Comparison of ENCODE assay signal across 13 cellular contexts in the genomic region with DNA sequence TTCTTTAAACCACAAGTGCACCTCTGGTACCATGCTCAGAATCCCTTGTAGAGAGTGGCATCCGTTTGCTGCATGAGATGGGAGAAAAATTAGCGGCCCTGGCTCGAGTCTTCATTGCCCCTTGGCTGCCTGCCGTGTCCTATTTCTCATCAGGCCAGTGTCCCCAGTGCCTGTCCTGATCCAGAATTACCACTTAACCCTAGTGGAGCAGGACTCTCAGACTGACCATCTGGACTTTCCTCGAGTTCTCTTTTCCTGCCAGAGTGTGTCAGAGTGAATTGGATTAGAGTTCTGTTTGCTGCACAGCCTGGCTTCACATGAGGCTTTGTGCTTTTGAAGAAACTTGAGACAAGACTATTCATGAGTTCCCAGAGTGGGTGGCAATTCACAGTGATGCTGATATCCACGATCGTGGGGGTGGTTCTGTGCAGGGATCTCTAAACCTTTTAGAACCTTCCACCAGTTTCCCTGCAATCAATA.
DNase-seq lines count a peak whose midpoint lies in the region; ATAC-seq, FAIRE-seq and TF ChIP-seq lines count a peak whose summit lies in the region.
"Had no signal": no experiment of that assay in that cellular context is flagged by ENCODE, and none has a peak within 500 bp of the region (broad histone marks: within the 10 kb centered on the region; RNA-seq: fewer than 3 reads in every experiment).

No MANE protein-coding gene starts in this region.

- no peak for FAIRE-seq in pancreas (lab: Jason Lieb, UNC)

- H3K4me1 Mint-ChIP-seq in Calu3 (ENCODE audit: low read depth, unreplicated experiment), result no peaks in the 10 kb centered on the region
- H3K4me1 Mint-ChIP-seq: activated CD8-positive, alpha-beta memory T cell treated with anti-CD3 and anti-CD28 coated beads, Interleukin-2, amount 10 ng/mL, durations not matched to agents 7 days and 5 days; T-cell had no signal

- TF ChIP-seq POLR2A in body of pancreas (IDR thresholded peaks at IDR 0.05), result no peak

- no peaks in the 10 kb centered on the region for H3K9me3 Mint-ChIP-seq in Calu3 (ENCODE audit: low read depth, unreplicated experiment)
- H3K9me3 Mint-ChIP-seq: brain, T-cell had no signal

- no peak overlapping the region for H3K27ac Mint-ChIP-seq in Calu3 (ENCODE audit: unreplicated experiment)
- H3K27ac Mint-ChIP-seq: activated CD8-positive, alpha-beta memory T cell treated with anti-CD3 and anti-CD28 coated beads, Interleukin-2, amount 10 ng/mL, durations not matched to agents 7 days and 5 days; T-cell had no signal

- no peaks in the 10 kb centered on the region for H3K27me3 Mint-ChIP-seq in Calu3 (ENCODE audit: unreplicated experiment)
- H3K27me3 Mint-ChIP-seq: activated CD8-positive, alpha-beta memory T cell treated with anti-CD3 and anti-CD28 coated beads, Interleukin-2, amount 10 ng/mL, durations not matched to agents 7 days and 5 days; brain; T-cell had no signal

- no peak overlapping the region for H2AFZ ChIP-seq in DND-41 (ENCODE audit: low read depth, low read length)

- peaks cover 98% of the 10 kb centered on the region for H3K79me2 ChIP-seq in DND-41 (ENCODE audit: insufficient read depth, low read length)

- DNase-seq in DND-41, result no peak
- no peak for DNase-seq in body of pancreas
- DNase-seq in right atrium auricular region (ENCODE audit: low spot score), result no peak
- DNase-seq in pancreas, result no peak
- DNase-seq in Calu3, result no peak
- no peak for DNase-seq in HuH-7 (ENCODE audit: low spot score)
- DNase-seq in HuH-7.5 (ENCODE audit: low spot score), result no peak
- no peak for DNase-seq in NCI-H2029 (lab: John Stamatoyannopoulos, UW)
- DNase-seq: activated CD8-positive, alpha-beta memory T cell treated with anti-CD3 and anti-CD28 coated beads, Interleukin-2, amount 10 ng/mL, durations not matched to agents 7 days and 5 days; hippocampal formation; T-cell had no signal

- WGBS in body of pancreas, 2 donors, result 47 to 52% methylated on average over 7 of the region's 7 CpGs
- 51 to 55% methylated on average over 7 of the region's 7 CpGs for WGBS in pancreas, 2 donors

- H3K9me3 ChIP-seq in DND-41 (ENCODE audit: insufficient read depth, low read length, severe bottlenecking), result no peaks in the 10 kb centered on the region
- no peaks in the 10 kb centered on the region for H3K9me3 ChIP-seq in body of pancreas
- H3K9me3 ChIP-seq in right atrium auricular region, result no peaks in the 10 kb centered on the region
- no peaks in the 10 kb centered on the region for H3K9me3 ChIP-seq in pancreas
- H3K9me3 ChIP-seq: BLaER1 treated with 17β-estradiol and CSF1 and Interleukin-3, amounts not matched to agents 10 nM and 100 nM had no signal

- H3K4me3 Mint-ChIP-seq in Calu3 (ENCODE audit: low read depth, unreplicated experiment), result no peak overlapping the region
- H3K4me3 Mint-ChIP-seq: activated CD8-positive, alpha-beta memory T cell treated with anti-CD3 and anti-CD28 coated beads, Interleukin-2, amount 10 ng/mL, durations not matched to agents 7 days and 5 days; T-cell had no signal

- ATAC-seq in DND-41 (ENCODE audit: insufficient read depth, low read depth) (no peak), body of pancreas (peak; percentile 21), pancreas (peak in 3 of 4 donors; percentile 27 to 64 (median 34))
- ATAC-seq: activated CD8-positive, alpha-beta memory T cell treated with anti-CD3 and anti-CD28 coated beads, Interleukin-2, amount 10 ng/mL, durations not matched to agents 7 days and 5 days; T-cell had no signal

- TF ChIP-seq CTCF in DND-41 (IDR thresholded peaks at IDR 0.05; ENCODE audit: borderline replicate concordance, extremely low read depth, low read length, poor library complexity, severe bottlenecking), result no peak
- TF ChIP-seq CTCF in body of pancreas (IDR thresholded peaks at IDR 0.05), result no peak
- no peak for TF ChIP-seq CTCF in right atrium auricular region (IDR thresholded peaks at IDR 0.05)
- no peak for TF ChIP-seq CTCF in pancreas (IDR thresholded peaks at IDR 0.05)
- no peak for TF ChIP-seq CTCF in Calu3 (IDR thresholded peaks at IDR 0.05; ENCODE audit: unreplicated experiment)

- H3K36me3 Mint-ChIP-seq in Calu3 (ENCODE audit: insufficient read depth, unreplicated experiment), result no peaks in the 10 kb centered on the region
- H3K36me3 Mint-ChIP-seq: activated CD8-positive, alpha-beta memory T cell treated with anti-CD3 and anti-CD28 coated beads, Interleukin-2, amount 10 ng/mL, durations not matched to agents 7 days and 5 days; brain had no signal

- CTCF ChIA-PET in Calu3 (lab: Charles Lee), result no interaction called here

- no TSS peak for BruUV-seq in Calu3 (replicated peaks; lab: Mats Ljungman, UMichigan)

- intact Hi-C loops in body of pancreas (cut with DNase I), result no loop called here
- intact Hi-C loops in pancreas (cut with DNase I), result no loop called here
- intact Hi-C loops in Calu3 (cut with micrococcal nuclease; ENCODE audit: unreplicated experiment), result no loop called here

- H3K4me2 ChIP-seq in DND-41 (ENCODE audit: insufficient read depth, low read length), result no peak overlapping the region

- no peaks in the 10 kb centered on the region for H3K27me3 ChIP-seq in DND-41 (ENCODE audit: insufficient read depth, low read length, poor library complexity)
- H3K27me3 ChIP-seq in body of pancreas, result no peaks in the 10 kb centered on the region
- no peaks in the 10 kb centered on the region for H3K27me3 ChIP-seq in right atrium auricular region
- H3K27me3 ChIP-seq in pancreas, result no peaks in the 10 kb centered on the region

- H3K4me1 ChIP-seq in DND-41 (ENCODE audit: insufficient read depth, low read length), result peaks cover 3% of the 10 kb centered on the region
- H3K4me1 ChIP-seq in body of pancreas, result no peaks in the 10 kb centered on the region
- H3K4me1 ChIP-seq in right atrium auricular region, result peaks cover 0 to 32% of the 10 kb centered on the region in 2 donors
- H3K4me1 ChIP-seq in pancreas, result no peaks in the 10 kb centered on the region

- H3K4me3 ChIP-seq in DND-41 (ENCODE audit: low read depth in 1 of 2, low read length in 2 of 2) (no peak overlapping the region), body of pancreas (no peak overlapping the region), right atrium auricular region (no peak overlapping the region), pancreas (no peak overlapping the region)
- H3K4me3 ChIP-seq: BLaER1 treated with 17β-estradiol and CSF1 and Interleukin-3, amounts not matched to agents 10 nM and 100 nM had no signal

- peaks cover 39% of the 10 kb centered on the region for H4K20me1 ChIP-seq in DND-41 (ENCODE audit: insufficient read depth, low read length)
- H4K20me1 ChIP-seq: BLaER1 treated with 17β-estradiol and CSF1 and Interleukin-3, amounts not matched to agents 10 nM and 100 nM had no signal

- peaks cover 26% of the 10 kb centered on the region for H3K36me3 ChIP-seq in DND-41 (ENCODE audit: insufficient read depth, low read length)
- no peaks in the 10 kb centered on the region for H3K36me3 ChIP-seq in body of pancreas (replicated peaks in 1 of 2; ENCODE audit: insufficient read depth in 1 of 2, low read depth in 2 of 2)
- no peaks in the 10 kb centered on the region for H3K36me3 ChIP-seq in right atrium auricular region
- no peaks in the 10 kb centered on the region for H3K36me3 ChIP-seq in pancreas
- H3K36me3 ChIP-seq: BLaER1 treated with 17β-estradiol and CSF1 and Interleukin-3, amounts not matched to agents 10 nM and 100 nM had no signal

- H3K9ac ChIP-seq in DND-41 (ENCODE audit: low read depth, low read length), result no peak overlapping the region
- H3K9ac ChIP-seq: BLaER1 treated with 17β-estradiol and CSF1 and Interleukin-3, amounts not matched to agents 10 nM and 100 nM had no signal

- peak overlapping the region; percentile 54 for H3K27ac ChIP-seq in DND-41 (ENCODE audit: low read length)
- peak overlapping the region in 1 of 4 donors; percentile 29 for H3K27ac ChIP-seq in body of pancreas
- H3K27ac ChIP-seq in right atrium auricular region, result peak overlapping the region; percentile 60 to 61
- H3K27ac ChIP-seq in pancreas, result no peak overlapping the region
- H3K27ac ChIP-seq: BLaER1 treated with 17β-estradiol and CSF1 and Interleukin-3, amounts not matched to agents 10 nM and 100 nM had no signal

Comparison
In these comparisons a context has a peak if more than half of its experiments do, and no peak if none do; other contexts are left out.
1. H3K27ac ChIP-seq: peak in DND-41 (single experiment) and right atrium auricular region (2 of 2); none in pancreas (0 of 4).